Comparison of ENCODE assay signal across 10 cellular contexts in the genomic region with DNA sequence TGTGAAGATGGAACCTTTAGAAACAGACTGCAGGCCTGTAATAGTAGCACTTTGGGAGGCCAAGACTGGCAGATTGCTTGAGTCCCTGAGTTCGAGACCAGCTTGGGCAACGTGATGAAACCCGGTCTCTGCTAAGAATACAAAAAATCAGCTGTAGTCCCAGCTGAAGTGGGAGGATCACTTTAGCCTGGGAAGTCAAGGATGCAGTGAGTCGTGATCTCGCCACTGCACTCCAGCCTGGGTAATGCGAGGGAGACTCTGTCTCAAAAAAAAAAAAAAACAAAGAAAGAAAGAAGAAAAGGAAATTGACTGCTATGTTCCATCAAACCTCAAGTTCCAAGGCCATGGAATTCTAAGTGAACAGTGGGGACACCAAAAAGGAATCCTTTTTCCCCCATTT. TPM values are rescaled to one million over a fixed set of nuclear protein-coding genes. Genes with fewer than 3 reads are reported as not detected.
DNase-seq lines count a peak whose midpoint lies in the region; ATAC-seq, FAIRE-seq and TF ChIP-seq lines count a peak whose summit lies in the region.
"Had no signal": no experiment of that assay in that cellular context is flagged by ENCODE, and none has a peak within 500 bp of the region (broad histone marks: within the 10 kb centered on the region; RNA-seq: fewer than 3 reads in every experiment).

No MANE protein-coding gene starts in this region.

- H3K4ac ChIP-seq in mesenchymal stem cell (ENCODE audit: low read depth in 1 of 2, low read length in 2 of 2) = no peak overlapping the region

- peaks cover 16% of the 10 kb centered on the region for H3K79me1 ChIP-seq in mesenchymal stem cell (replicated peaks; ENCODE audit: low read length, poor library complexity, severe bottlenecking)

- peak overlapping the region; percentile 70 for H2AK5ac ChIP-seq in mesenchymal stem cell (ENCODE audit: low read length, severe bottlenecking)

- H3K4me3 ChIP-seq in bronchial epithelial cell (ENCODE audit: low read depth, low read length) (no peak overlapping the region), mesenchymal stem cell (ENCODE audit: insufficient read depth in 1 of 2, low read depth in 1 of 2, low read length in 2 of 2) (peak overlapping the region in 1 of 2 experiments; percentile 82), transverse colon (no peak overlapping the region), Caco-2 (ENCODE audit: low read depth, low read length) (no peak overlapping the region)

- H3K36me3 Mint-ChIP-seq in activated T-cell treated with anti-CD3 and anti-CD28 coated beads, Interleukin-2, amount 50 U/mL, for 72 hours (ENCODE audit: insufficient read depth in 2 of 2) = peaks cover 0 to 4% of the 10 kb centered on the region in 2 donors
- peaks cover 12% of the 10 kb centered on the region for H3K36me3 Mint-ChIP-seq in Caco-2 (ENCODE audit: insufficient read depth, unreplicated experiment)

- H3K9me3 ChIP-seq in mesenchymal stem cell (ENCODE audit: control insufficient read depth, low read length) = no peaks in the 10 kb centered on the region
- H3K9me3 ChIP-seq in transverse colon = no peaks in the 10 kb centered on the region
- H3K9me3 ChIP-seq in Caco-2 = no peaks in the 10 kb centered on the region

- H3K27ac ChIP-seq in mesenchymal stem cell (ENCODE audit: low read length, poor library complexity, severe bottlenecking) (peak overlapping the region; percentile 29), transverse colon (peak overlapping the region in 3 of 4 donors; percentile 97 to 99 (median 98))

- POLR2A ChIA-PET in GM10248 (lab: Yijun Ruan, JAX) = interaction anchor here (0.7 kb wide), 1 partner anchor 12 kb away, joined by 4 read pairs; no protein-coding TSS in a partner anchor
- POLR2A ChIA-PET in Caco-2 (lab: Charles Lee) = no interaction called here

- H4K91ac ChIP-seq in mesenchymal stem cell (ENCODE audit: low read length) = no peak overlapping the region

- peaks cover 13% of the 10 kb centered on the region for H3K4me1 ChIP-seq in mesenchymal stem cell (ENCODE audit: control insufficient read depth, insufficient read depth, low read depth, low read length)
- peaks cover 3 to 21% (median 11%) of the 10 kb centered on the region in 4 donors for H3K4me1 ChIP-seq in transverse colon
- 0 out of 2 replicates have a peak, but pooled peaks cover 6% of the 10 kb centered on the region for H3K4me1 ChIP-seq in Caco-2

- no peak for TF ChIP-seq CTCF in bronchial epithelial cell (IDR thresholded peaks at IDR 0.05; ENCODE audit: insufficient read depth, low read length, severe bottlenecking)
- TF ChIP-seq CTCF in transverse colon (IDR thresholded peaks at IDR 0.05) = no peak
- TF ChIP-seq CTCF in GM10248 (IDR thresholded peaks at IDR 0.05; ENCODE audit: control extremely low read depth, extremely low read depth, low read depth, missing control alignments) = no peak
- no peak for TF ChIP-seq CTCF in Caco-2 (IDR thresholded peaks at IDR 0.05; ENCODE audit: insufficient read depth in 1 of 2, low read depth in 1 of 2, low read length in 1 of 2, severe bottlenecking in 1 of 2, unreplicated experiment in 1 of 2)

- no peak overlapping the region for H2BK15ac ChIP-seq in mesenchymal stem cell (ENCODE audit: low read depth, poor library complexity, severe bottlenecking)

- H3K27ac Mint-ChIP-seq in activated T-cell treated with anti-CD3 and anti-CD28 coated beads, Interleukin-2, amount 50 U/mL, for 72 hours = peak overlapping the region; percentile 89
- no peak overlapping the region for H3K27ac Mint-ChIP-seq in Caco-2 (ENCODE audit: unreplicated experiment)

- no peaks in the 10 kb centered on the region for H3K27me3 Mint-ChIP-seq in activated T-cell treated with anti-CD3 and anti-CD28 coated beads, Interleukin-2, amount 50 U/mL, for 72 hours (ENCODE audit: low read depth)
- no peaks in the 10 kb centered on the region for H3K27me3 Mint-ChIP-seq in Caco-2 (ENCODE audit: insufficient read depth, unreplicated experiment)

- H2AFZ ChIP-seq in mesenchymal stem cell (ENCODE audit: low read depth, low read length) = no peak overlapping the region

- no peak for ATAC-seq in activated T-cell treated with anti-CD3 and anti-CD28 coated beads, Interleukin-2, amount 50 U/mL, for 72 hours (replicated peaks in 1 of 2)
- ATAC-seq: HepG2 had no signal

- H2BK5ac ChIP-seq in mesenchymal stem cell (ENCODE audit: low read depth, low read length, poor library complexity, severe bottlenecking) = no peak overlapping the region

- no TSS peak for BruUV-seq in Caco-2 (replicated peaks; lab: Mats Ljungman, UMichigan)

- H3K23ac ChIP-seq in mesenchymal stem cell (ENCODE audit: low read length in 2 of 2) = no peak overlapping the region

- no peak for TF ChIP-seq EP300 in transverse colon (IDR thresholded peaks at IDR 0.05; ENCODE audit: low read depth)

- CTCF ChIA-PET in GM10248 (lab: Yijun Ruan, JAX) (interaction anchor here (1.0 to 1.4 kb wide), 3 partner anchors 10 to 659 kb away, joined by 3 to 6 read pairs (median 3); no protein-coding TSS in a partner anchor), Caco-2 (lab: Charles Lee) (no interaction called here)

- H3K4me2 ChIP-seq in mesenchymal stem cell (ENCODE audit: low read length, poor library complexity, severe bottlenecking) = no peak overlapping the region

- H3K4me1 Mint-ChIP-seq in activated T-cell treated with anti-CD3 and anti-CD28 coated beads, Interleukin-2, amount 50 U/mL, for 72 hours (ENCODE audit: low read depth) = peaks cover 30% of the 10 kb centered on the region
- H3K4me1 Mint-ChIP-seq in Caco-2 (ENCODE audit: low read depth, unreplicated experiment) = no peaks in the 10 kb centered on the region

- no peak overlapping the region for H2BK120ac ChIP-seq in mesenchymal stem cell (ENCODE audit: low read depth, low read length)

- peak overlapping the region; percentile 94 for H3K9ac ChIP-seq in mesenchymal stem cell (ENCODE audit: low read length)

- H3K9me3 Mint-ChIP-seq in activated T-cell treated with anti-CD3 and anti-CD28 coated beads, Interleukin-2, amount 50 U/mL, for 72 hours = no peaks in the 10 kb centered on the region
- no peaks in the 10 kb centered on the region for H3K9me3 Mint-ChIP-seq in Caco-2 (ENCODE audit: unreplicated experiment)

- DNase-seq in activated T-cell treated with anti-CD3 and anti-CD28 coated beads, Interleukin-2, amount 50 U/mL, for 72 hours = no peak
- no peak for DNase-seq in activated T-cell treated with anti-CD3 and anti-CD28 coated beads for 4 hours
- peak; percentile 21 for DNase-seq in bronchial epithelial cell (ENCODE audit: low read depth)
- DNase-seq in mesenchymal stem cell = no peak
- no peak for DNase-seq in transverse colon
- DNase-seq in GM10248 (ENCODE audit: extremely low spot score) = no peak
- DNase-seq in Caco-2 = no peak
- DNase-seq in NCI-H187 (lab: John Stamatoyannopoulos, UW) = no peak
- DNase-seq: NCI-H2029 treated with DMSO at 0.1 percent for 48 hours had no signal

- in situ Hi-C loops in transverse colon (cut with MboI; ENCODE audit: low pct_ligation_motif_present in 1 of 4, low pct_unique_long_range_greater_than_20kb in 1 of 4, low sequenced_read_pairs in 3 of 4) = no loop called here

- H3K4me3 Mint-ChIP-seq in activated T-cell treated with anti-CD3 and anti-CD28 coated beads, Interleukin-2, amount 50 U/mL, for 72 hours = peak overlapping the region; percentile 53 to 75
- H3K4me3 Mint-ChIP-seq in Caco-2 (ENCODE audit: unreplicated experiment) = no peak overlapping the region

- intact Hi-C loops in transverse colon (cut with DNase I; ENCODE audit: low total_unique reads) = no loop called here
- intact Hi-C loops in Caco-2 (cut with micrococcal nuclease; ENCODE audit: unreplicated experiment) = no loop called here

- peaks cover 6% of the 10 kb centered on the region for H3K36me3 ChIP-seq in bronchial epithelial cell (ENCODE audit: control insufficient read depth, insufficient read depth, low read length)
- H3K36me3 ChIP-seq in mesenchymal stem cell (ENCODE audit: control insufficient read depth in 1 of 2, insufficient read depth in 2 of 2, low read depth in 1 of 2, low read length in 2 of 2) = peaks cover 4 to 50% of the 10 kb centered on the region in 2 experiments
- peaks cover 0 to 11% (median 0%) of the 10 kb centered on the region in 4 donors for H3K36me3 ChIP-seq in transverse colon
- no peaks in the 10 kb centered on the region; the same call in 1 of the 2 replicates for H3K36me3 ChIP-seq in Caco-2 (ENCODE audit: control insufficient read depth, insufficient read depth, low read length)

- H3K18ac ChIP-seq in mesenchymal stem cell (ENCODE audit: low read depth in 1 of 2, low read length in 2 of 2) = no peak overlapping the region

- no peak overlapping the region for H3K14ac ChIP-seq in mesenchymal stem cell (ENCODE audit: low read length in 2 of 2)

- TF ChIP-seq POLR2A in transverse colon (IDR thresholded peaks at IDR 0.05) = no peak

- no peak for FAIRE-seq in bronchial epithelial cell (lab: Jason Lieb, UNC)
- FAIRE-seq: HepG2 had no signal

- H4K8ac ChIP-seq in mesenchymal stem cell (ENCODE audit: low read length) = no peak overlapping the region

- no peak overlapping the region for H2BK12ac ChIP-seq in mesenchymal stem cell (ENCODE audit: low read length in 2 of 2)

- WGBS in mesenchymal stem cell = 92% methylated on average over 5 of the region's 6 CpGs
- 97% methylated on average over 6 of the region's 6 CpGs; no CpG with 5 or more reads in 1 of the 2 donors for WGBS in transverse colon (ENCODE audit: low coverage in 1 of 2), 2 donors

- H3K27me3 ChIP-seq in bronchial epithelial cell (ENCODE audit: control insufficient read depth, insufficient read depth, low read length) = no peaks in the 10 kb centered on the region
- H3K27me3 ChIP-seq in mesenchymal stem cell (ENCODE audit: control insufficient read depth in 1 of 2, insufficient read depth in 1 of 2, low read length in 2 of 2) = no peaks in the 10 kb centered on the region
- H3K27me3 ChIP-seq in transverse colon = no peaks in the 10 kb centered on the region
- H3K27me3 ChIP-seq in Caco-2 (replicated peaks; ENCODE audit: control insufficient read depth, insufficient read depth, low read length) = no peaks in the 10 kb centered on the region

RNA-seq across cellular contexts. Expression of a gene that starts 2.2 kb away (rescaled TPM):
- total RNA-seq in activated T-cell treated with anti-CD3 and anti-CD28 coated beads, Interleukin-2, amount 50 U/mL, for 72 hours = 10 to 100 TPM; 16.8 to 23.7 TPM
- total RNA-seq in bronchial epithelial cell (29.8 and 33.2 TPM in 2 replicates), transverse colon (10 to 100 TPM; 12.0 to 22.4 (median 18.7) TPM), Caco-2 (2022) (16.1 and 17.1 TPM in 2 replicates)
- 23.5 TPM for polyA plus RNA-seq in mesenchymal stem cell (2013, experiment 1 of 2)
- 22.7 TPM for polyA plus RNA-seq in mesenchymal stem cell (2013, experiment 2 of 2)

RNA-seq across cellular contexts. Expression of a gene that starts 40.8 kb away (rescaled TPM):
- total RNA-seq in activated T-cell treated with anti-CD3 and anti-CD28 coated beads, Interleukin-2, amount 50 U/mL, for 72 hours = 10 to 100 TPM; 32.2 to 41.9 TPM
- 21.3 and 28.9 TPM in 2 replicates for total RNA-seq in bronchial epithelial cell
- polyA plus RNA-seq in mesenchymal stem cell (2013, experiment 1 of 2) = 26.6 TPM
- 27.0 TPM for polyA plus RNA-seq in mesenchymal stem cell (2013, experiment 2 of 2)
- total RNA-seq in transverse colon = 10 to 100 TPM; 15.5 to 53.2 (median 39.9) TPM
- total RNA-seq in Caco-2 (2022) = 30.2 and 35.0 TPM in 2 replicates
